ENCODE assay signal across 10 cellular contexts in the genomic region with DNA sequence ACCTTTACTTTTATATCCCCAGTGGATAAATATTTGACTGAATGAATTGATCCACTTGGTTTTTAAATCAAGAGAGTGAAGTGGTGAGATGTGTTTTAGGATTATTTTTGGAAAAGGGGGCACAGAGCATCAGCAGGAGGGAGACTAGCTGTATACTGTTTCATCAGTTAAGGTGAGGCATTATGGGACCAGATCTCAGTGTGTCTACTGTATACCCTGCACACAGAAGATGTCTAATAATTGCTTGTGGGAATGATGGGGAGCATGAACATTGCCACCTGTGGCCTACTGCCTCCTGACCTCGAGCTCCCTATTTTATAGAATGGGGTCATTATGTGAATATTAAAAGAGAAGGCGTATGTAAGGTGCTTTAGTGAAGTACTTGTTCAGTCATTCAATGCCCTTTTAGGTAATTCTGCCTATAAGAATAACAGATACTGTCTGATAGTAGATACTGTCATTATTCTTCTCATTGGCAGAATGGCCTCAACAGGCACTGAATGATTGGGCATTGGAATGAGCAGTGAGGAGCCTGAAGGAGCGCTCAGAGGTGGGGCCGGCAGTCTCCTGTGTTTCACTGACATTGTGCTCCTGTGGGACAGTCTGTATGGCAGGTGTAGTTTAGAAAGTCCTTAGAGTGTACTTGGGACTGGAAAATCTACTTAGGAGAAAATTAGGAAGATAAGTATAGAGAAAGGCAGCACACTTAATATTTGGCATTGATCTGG. TPM values are rescaled to one million over a fixed set of nuclear protein-coding genes. Genes with fewer than 3 reads are reported as not detected.
DNase-seq lines count a peak whose midpoint lies in the region; ATAC-seq lines count a peak whose summit lies in the region.
"Had no signal": no experiment of that assay in that cellular context is flagged by ENCODE, and none has a peak within 500 bp of the region (broad histone marks: within the 10 kb centered on the region; RNA-seq: fewer than 3 reads in every experiment).

No MANE protein-coding gene starts in this region.

- DNase-seq in T-helper 2 cell treated with Interferon-gamma antibody and Interleukin-4, amounts not matched to agents 5 μg/mL and 100 μg/mL, for 36 hours (ENCODE audit: low spot score): no peak
- DNase-seq in T-helper 2 cell (no peak), hepatic stellate cell (ENCODE audit: low spot score) (peak; percentile 33), SHP77 treated with DMSO at 0.1 percent for 48 hours (lab: John Stamatoyannopoulos, UW) (no peak)
- DNase-seq in activated T-helper 1 cell treated with anti-CD3 and anti-CD28 coated beads, Interleukin-12 subunit alpha, Interleukin-12 subunit beta, Interleukin-2, Interleukin-4 antibody, amounts not matched to agents 30 ng/mL and 10 ng/mL and 1 ng/mL, durations not matched to agents 14 hours and 24 hours and 36 hours (ENCODE audit: low spot score): no peak
- no peak for DNase-seq in stimulated activated CD4-positive, alpha-beta T cell treated with anti-CD3 and anti-CD28 coated beads, Interleukin-12 subunit alpha, Interleukin-12 subunit beta, amount 100 ng/mL, for 4 hours
- DNase-seq: stimulated activated CD4-positive, alpha-beta T cell treated with anti-CD3 and anti-CD28 coated beads, Interleukin-2, amount 100 ng/mL, for 48 hours had no signal

- H3K9me3 ChIP-seq in stomach smooth muscle (ENCODE audit: control insufficient read depth in 2 of 2, low read length in 2 of 2): no peaks in the 10 kb centered on the region

- H3K9ac ChIP-seq in stomach smooth muscle (ENCODE audit: low read length in 2 of 2): peak overlapping the region; percentile 48 to 55

- intact Hi-C loops in activated T-helper 1 cell treated with anti-CD3 and anti-CD28 coated beads, Interleukin-12 subunit alpha, Interleukin-12 subunit beta, Interleukin-2, Interleukin-4 antibody, amounts not matched to agents 30 ng/mL and 10 ng/mL and 1 ng/mL, durations not matched to agents 14 hours and 24 hours and 36 hours (cut with micrococcal nuclease): loop anchor here (2.0 kb wide), 2 partner anchors 38 to 48 kb away; a partner anchor contains a TSS

- peak overlapping the region; percentile 85 for H3K27ac Mint-ChIP-seq in T-helper 2 cell treated with Interferon-gamma antibody and Interleukin-4, amounts not matched to agents 5 μg/mL and 100 μg/mL, for 36 hours
- peak overlapping the region; percentile 72 for H3K27ac Mint-ChIP-seq in activated T-helper 1 cell treated with anti-CD3 and anti-CD28 coated beads, Interleukin-12 subunit alpha, Interleukin-12 subunit beta, Interleukin-2, Interleukin-4 antibody, amounts not matched to agents 30 ng/mL and 10 ng/mL and 1 ng/mL, durations not matched to agents 14 hours and 24 hours and 36 hours

- peaks cover 2% of the 10 kb centered on the region for H3K4me1 ChIP-seq in stomach smooth muscle (ENCODE audit: control insufficient read depth, insufficient read depth, low read length)

- H3K4me1 Mint-ChIP-seq in T-helper 2 cell treated with Interferon-gamma antibody and Interleukin-4, amounts not matched to agents 5 μg/mL and 100 μg/mL, for 36 hours (ENCODE audit: low read depth): peaks cover 48% of the 10 kb centered on the region
- peaks cover 44% of the 10 kb centered on the region for H3K4me1 Mint-ChIP-seq in activated T-helper 1 cell treated with anti-CD3 and anti-CD28 coated beads, Interleukin-12 subunit alpha, Interleukin-12 subunit beta, Interleukin-2, Interleukin-4 antibody, amounts not matched to agents 30 ng/mL and 10 ng/mL and 1 ng/mL, durations not matched to agents 14 hours and 24 hours and 36 hours (ENCODE audit: low read depth)

- no peaks in the 10 kb centered on the region for H3K9me3 Mint-ChIP-seq in T-helper 2 cell treated with Interferon-gamma antibody and Interleukin-4, amounts not matched to agents 5 μg/mL and 100 μg/mL, for 36 hours
- H3K9me3 Mint-ChIP-seq in activated T-helper 1 cell treated with anti-CD3 and anti-CD28 coated beads, Interleukin-12 subunit alpha, Interleukin-12 subunit beta, Interleukin-2, Interleukin-4 antibody, amounts not matched to agents 30 ng/mL and 10 ng/mL and 1 ng/mL, durations not matched to agents 14 hours and 24 hours and 36 hours: no peaks in the 10 kb centered on the region

- H3K27me3 Mint-ChIP-seq in T-helper 2 cell treated with Interferon-gamma antibody and Interleukin-4, amounts not matched to agents 5 μg/mL and 100 μg/mL, for 36 hours (ENCODE audit: low read depth): no peaks in the 10 kb centered on the region
- H3K27me3 Mint-ChIP-seq in activated T-helper 1 cell treated with anti-CD3 and anti-CD28 coated beads, Interleukin-12 subunit alpha, Interleukin-12 subunit beta, Interleukin-2, Interleukin-4 antibody, amounts not matched to agents 30 ng/mL and 10 ng/mL and 1 ng/mL, durations not matched to agents 14 hours and 24 hours and 36 hours (ENCODE audit: insufficient read depth): no peaks in the 10 kb centered on the region

- H3K27me3 ChIP-seq in stomach smooth muscle (ENCODE audit: control insufficient read depth in 1 of 2, insufficient read depth in 2 of 2, low read length in 2 of 2): no peaks in the 10 kb centered on the region

- peak overlapping the region; percentile 62 to 75 for H3K4me3 ChIP-seq in stomach smooth muscle (ENCODE audit: low read length in 2 of 2)
- H3K4me3 ChIP-seq: GM12878 had no signal

- peaks cover 20 to 21% of the 10 kb centered on the region in 2 donors for H3K36me3 ChIP-seq in stomach smooth muscle (ENCODE audit: control insufficient read depth in 2 of 2, insufficient read depth in 2 of 2, low read length in 2 of 2)

- peak overlapping the region; percentile 86 for H3K4me3 Mint-ChIP-seq in T-helper 2 cell treated with Interferon-gamma antibody and Interleukin-4, amounts not matched to agents 5 μg/mL and 100 μg/mL, for 36 hours
- peak overlapping the region; percentile 81 for H3K4me3 Mint-ChIP-seq in activated T-helper 1 cell treated with anti-CD3 and anti-CD28 coated beads, Interleukin-12 subunit alpha, Interleukin-12 subunit beta, Interleukin-2, Interleukin-4 antibody, amounts not matched to agents 30 ng/mL and 10 ng/mL and 1 ng/mL, durations not matched to agents 14 hours and 24 hours and 36 hours

- ATAC-seq in HG03095 (IDR thresholded peaks at IDR 0.05; ENCODE audit: unreplicated experiment): no peak
- ATAC-seq: GM12878 had no signal

- no peak overlapping the region for H3K27ac ChIP-seq in stomach smooth muscle (ENCODE audit: low read length)

- peaks cover 64% of the 10 kb centered on the region for H3K36me3 Mint-ChIP-seq in T-helper 2 cell treated with Interferon-gamma antibody and Interleukin-4, amounts not matched to agents 5 μg/mL and 100 μg/mL, for 36 hours (ENCODE audit: low read depth)
- peaks cover 58% of the 10 kb centered on the region for H3K36me3 Mint-ChIP-seq in activated T-helper 1 cell treated with anti-CD3 and anti-CD28 coated beads, Interleukin-12 subunit alpha, Interleukin-12 subunit beta, Interleukin-2, Interleukin-4 antibody, amounts not matched to agents 30 ng/mL and 10 ng/mL and 1 ng/mL, durations not matched to agents 14 hours and 24 hours and 36 hours (ENCODE audit: low read depth)

RNA-seq across cellular contexts. Expression of a gene that starts 47.4 kb away (rescaled TPM):
- total RNA-seq in activated T-helper 1 cell treated with anti-CD3 and anti-CD28 coated beads, Interleukin-12 subunit alpha, Interleukin-12 subunit beta, Interleukin-2, Interleukin-4 antibody, amounts not matched to agents 30 ng/mL and 10 ng/mL and 1 ng/mL, durations not matched to agents 14 hours and 24 hours and 36 hours: 31.2 and 38.8 TPM in 2 replicates

RNA-seq across cellular contexts. Expression of a gene that starts 49.2 kb away (rescaled TPM):
- total RNA-seq in activated T-helper 1 cell treated with anti-CD3 and anti-CD28 coated beads, Interleukin-12 subunit alpha, Interleukin-12 subunit beta, Interleukin-2, Interleukin-4 antibody, amounts not matched to agents 30 ng/mL and 10 ng/mL and 1 ng/mL, durations not matched to agents 14 hours and 24 hours and 36 hours: 145 and 147 TPM in 2 replicates
